Comparison of ENCODE assay signal across 8 cellular contexts in genomic region chr5:163916376-163916775, GRCh38.
DNase-seq lines count a peak whose midpoint lies in the region; ATAC-seq and TF ChIP-seq lines count a peak whose summit lies in the region.

No MANE protein-coding gene starts in this region.

- TF ChIP-seq CTCF in fibroblast of villous mesenchyme (IDR thresholded peaks at IDR 0.05; ENCODE audit: insufficient read depth, low read depth, low read length): no peak
- TF ChIP-seq CTCF in osteocyte (IDR thresholded peaks at IDR 0.05): no peak

- no peaks in the 10 kb centered on the region for H3K4me1 Mint-ChIP-seq in osteocyte (ENCODE audit: unreplicated experiment)

- no peak overlapping the region for H3K4me3 ChIP-seq in Jurkat, Clone E6-1 (ENCODE audit: low read length)
- H3K4me3 ChIP-seq in fibroblast of villous mesenchyme (ENCODE audit: low read depth, low read length): no peak overlapping the region

- DNase-seq in Jurkat, Clone E6-1 (ENCODE audit: low read depth, low spot score): peak; percentile 20
- DNase-seq in fibroblast of villous mesenchyme (ENCODE audit: low read depth): peak; percentile 37
- DNase-seq in RKO (ENCODE audit: low spot score): no peak
- no peak for DNase-seq in NCI-H146 treated with DMSO at 0.1 percent for 48 hours (lab: John Stamatoyannopoulos, UW; ENCODE audit: unreplicated experiment)
- DNase-seq in osteocyte (ENCODE audit: extremely low spot score, unreplicated experiment): no peak
- DNase-seq in activated effector memory CD4-positive, alpha-beta T cell treated with Interleukin-2 at 50 U/mL for 16 hours: no peak

- H3K36me3 Mint-ChIP-seq in osteocyte (ENCODE audit: unreplicated experiment): no peaks in the 10 kb centered on the region

- no peak overlapping the region for H3K27ac Mint-ChIP-seq in osteocyte (ENCODE audit: unreplicated experiment)

- ATAC-seq in GM18498 (IDR thresholded peaks at IDR 0.05; ENCODE audit: unreplicated experiment) (peak; percentile 90), GM21619 (IDR thresholded peaks at IDR 0.05; ENCODE audit: unreplicated experiment) (peak; percentile 87)

- no peaks in the 10 kb centered on the region for H3K27me3 Mint-ChIP-seq in osteocyte (ENCODE audit: unreplicated experiment)

- peaks cover 5% of the 10 kb centered on the region for H3K9me3 Mint-ChIP-seq in osteocyte (ENCODE audit: unreplicated experiment)

- H3K4me3 Mint-ChIP-seq in osteocyte (ENCODE audit: unreplicated experiment): no peak overlapping the region

Comparison
In these comparisons a context has a peak if more than half of its experiments do, and no peak if none do; other contexts are left out.
1. DNase-seq: peak in Jurkat, Clone E6-1 (single experiment) and fibroblast of villous mesenchyme (single experiment); none in RKO (single experiment), NCI-H146 treated with DMSO at 0.1 percent for 48 hours (single experiment), osteocyte (single experiment) and activated effector memory CD4-positive, alpha-beta T cell treated with Interleukin-2 at 50 U/mL for 16 hours (single experiment).